Comparison of ENCODE assay signal across 8 cellular contexts in genomic region chr15:34582461-34583357, GRCh38. TPM values are rescaled to one million over a fixed set of nuclear protein-coding genes. Genes with fewer than 3 reads are reported as not detected.
DNase-seq lines count a peak whose midpoint lies in the region; ATAC-seq and TF ChIP-seq lines count a peak whose summit lies in the region.

No MANE protein-coding gene starts in this region.

- POLR2A ChIA-PET in A673 (lab: Charles Lee; ENCODE audit: low non-redundant PET) = interaction anchor here (0.6 kb wide), 1 partner anchor 240 kb away, joined by 5 read pairs; no protein-coding TSS in a partner anchor

- no TSS peak for BruUV-seq in A673 (replicated peaks; lab: Mats Ljungman, UMichigan)

- H3K27me3 ChIP-seq in A673 (replicated peaks; ENCODE audit: insufficient read depth, low read depth, low read length, poor library complexity) (no peaks in the 10 kb centered on the region), NT2/D1 (ENCODE audit: insufficient read depth, insufficient read length) (peaks cover 15% of the 10 kb centered on the region), parathyroid adenoma (ENCODE audit: control insufficient read depth, insufficient read depth, low read length) (no peaks in the 10 kb centered on the region)

- peaks cover 5% of the 10 kb centered on the region for H3K4me1 ChIP-seq in A673 (ENCODE audit: insufficient read depth, low read length, poor library complexity, severe bottlenecking)
- no peaks in the 10 kb centered on the region for H3K4me1 ChIP-seq in NT2/D1 (ENCODE audit: insufficient read depth, insufficient read length)
- peaks cover 3% of the 10 kb centered on the region for H3K4me1 ChIP-seq in parathyroid adenoma

- CTCF ChIA-PET in A673 (lab: Charles Lee) = no interaction called here

- ATAC-seq in HG02852 (IDR thresholded peaks at IDR 0.05; ENCODE audit: unreplicated experiment) = peak; percentile 58

- H2AFZ ChIP-seq in parathyroid adenoma = peak overlapping the region; percentile 75

- H3K36me3 ChIP-seq in A673 (ENCODE audit: insufficient read depth, low read length, poor library complexity, severe bottlenecking) (no peaks in the 10 kb centered on the region), NT2/D1 (ENCODE audit: insufficient read depth, insufficient read length, low read length) (no peaks in the 10 kb centered on the region), parathyroid adenoma (ENCODE audit: control insufficient read depth, insufficient read depth, low read length) (no peaks in the 10 kb centered on the region)

- intact Hi-C loops in A673 (cut with micrococcal nuclease; ENCODE audit: unreplicated experiment) = no loop called here

- H3K4me3 Mint-ChIP-seq in glutamatergic neuron (ENCODE audit: unreplicated experiment) = peak overlapping the region; percentile 90

- H3K79me2 ChIP-seq in parathyroid adenoma = peaks cover 4% of the 10 kb centered on the region

- in situ Hi-C loops in GM13977 (cut with MboI; ENCODE audit: low pct_unique_long_range_greater_than_20kb, low sequenced_read_pairs, unreplicated experiment) = loop anchor here (25.0 kb wide), 4 partner anchors 120 to 495 kb away; partner anchors contain the start of genes EMC4 and LPCAT4

- peak overlapping the region; percentile 89 for H3K4me2 ChIP-seq in parathyroid adenoma (ENCODE audit: low read length)

- H3K4me1 Mint-ChIP-seq in glutamatergic neuron (ENCODE audit: low read depth, unreplicated experiment) = peaks cover 13% of the 10 kb centered on the region

- peaks cover 4% of the 10 kb centered on the region for H3K36me3 Mint-ChIP-seq in glutamatergic neuron (ENCODE audit: unreplicated experiment)

- no peak for DNase-seq in A673 (ENCODE audit: low spot score)
- peak; percentile 75 for DNase-seq in GM13977 (ENCODE audit: low spot score)
- DNase-seq in NT2/D1 (ENCODE audit: low read depth, low spot score) = no peak
- peak; percentile 49 for DNase-seq in activated naive CD4-positive, alpha-beta T cell treated with Interleukin-2 at 50 U/mL for 16 hours
- peak; percentile 51 for DNase-seq in glutamatergic neuron
- DNase-seq in NCI-H2107 treated with DMSO at 0.1 percent for 48 hours (lab: John Stamatoyannopoulos, UW; ENCODE audit: unreplicated experiment) = no peak

- no peak for TF ChIP-seq CTCF in A673 (conservative IDR thresholded peaks at IDR 0.05; ENCODE audit: low read depth, low read length)
- no peak for TF ChIP-seq CTCF in GM13977 (IDR thresholded peaks at IDR 0.05; ENCODE audit: extremely low read depth, insufficient read depth, missing control alignments)
- TF ChIP-seq CTCF in glutamatergic neuron (IDR thresholded peaks at IDR 0.05; ENCODE audit: partially characterized antibody, unreplicated experiment) = no peak
- TF ChIP-seq CTCF in parathyroid adenoma (IDR thresholded peaks at IDR 0.05) = no peak

- peaks cover 10% of the 10 kb centered on the region for H3K27me3 Mint-ChIP-seq in glutamatergic neuron (ENCODE audit: unreplicated experiment)

- peak overlapping the region; percentile 64 for H3K27ac Mint-ChIP-seq in glutamatergic neuron (ENCODE audit: unreplicated experiment)

- H3K9me3 Mint-ChIP-seq in glutamatergic neuron (ENCODE audit: unreplicated experiment) = peaks cover 8% of the 10 kb centered on the region

- no peaks in the 10 kb centered on the region for H3K9me3 ChIP-seq in A673 (ENCODE audit: low read depth, low read length, poor library complexity, severe bottlenecking)
- H3K9me3 ChIP-seq in NT2/D1 (ENCODE audit: insufficient read depth, low read length) = no peaks in the 10 kb centered on the region
- H3K9me3 ChIP-seq in parathyroid adenoma (ENCODE audit: control insufficient read depth, low read length) = no peaks in the 10 kb centered on the region

- H3K4me3 ChIP-seq in A673 (ENCODE audit: low read depth, low read length, poor library complexity, severe bottlenecking) (peak overlapping the region; percentile 92), NT2/D1 (ENCODE audit: insufficient read length, low read depth) (peak overlapping the region; percentile 70), parathyroid adenoma (ENCODE audit: low read depth, low read length) (peak overlapping the region; percentile 61)

- peak overlapping the region; percentile 59 for H3K27ac ChIP-seq in A673 (ENCODE audit: low read depth, low read length, poor library complexity, severe bottlenecking)
- H3K27ac ChIP-seq in parathyroid adenoma = no peak overlapping the region

- peak overlapping the region; percentile 88 for H3K9ac ChIP-seq in NT2/D1 (ENCODE audit: insufficient read length, low read depth)
- H3K9ac ChIP-seq in parathyroid adenoma = no peak overlapping the region

RNA-seq across cellular contexts. Expression of gene GOLGA8B, which starts 0.7 kb away (rescaled TPM):
- total RNA-seq in A673 (2021) (36.0 and 47.5 TPM in 2 replicates), glutamatergic neuron (ENCODE audit: unreplicated experiment) (161 TPM)

Comparison
In these comparisons a context has a peak if more than half of its experiments do, and no peak if none do; other contexts are left out.
1. DNase-seq: peak in GM13977 (single experiment), activated naive CD4-positive, alpha-beta T cell treated with Interleukin-2 at 50 U/mL for 16 hours (single experiment) and glutamatergic neuron (single experiment); none in A673 (single experiment), NT2/D1 (single experiment) and NCI-H2107 treated with DMSO at 0.1 percent for 48 hours (single experiment).
2. Peak in every context shown above with its lines, with median percentiles within 50 percentile points of each other: H3K4me3 ChIP-seq.